19 cellular contexts compared by ENCODE assay signal in the genomic region with DNA sequence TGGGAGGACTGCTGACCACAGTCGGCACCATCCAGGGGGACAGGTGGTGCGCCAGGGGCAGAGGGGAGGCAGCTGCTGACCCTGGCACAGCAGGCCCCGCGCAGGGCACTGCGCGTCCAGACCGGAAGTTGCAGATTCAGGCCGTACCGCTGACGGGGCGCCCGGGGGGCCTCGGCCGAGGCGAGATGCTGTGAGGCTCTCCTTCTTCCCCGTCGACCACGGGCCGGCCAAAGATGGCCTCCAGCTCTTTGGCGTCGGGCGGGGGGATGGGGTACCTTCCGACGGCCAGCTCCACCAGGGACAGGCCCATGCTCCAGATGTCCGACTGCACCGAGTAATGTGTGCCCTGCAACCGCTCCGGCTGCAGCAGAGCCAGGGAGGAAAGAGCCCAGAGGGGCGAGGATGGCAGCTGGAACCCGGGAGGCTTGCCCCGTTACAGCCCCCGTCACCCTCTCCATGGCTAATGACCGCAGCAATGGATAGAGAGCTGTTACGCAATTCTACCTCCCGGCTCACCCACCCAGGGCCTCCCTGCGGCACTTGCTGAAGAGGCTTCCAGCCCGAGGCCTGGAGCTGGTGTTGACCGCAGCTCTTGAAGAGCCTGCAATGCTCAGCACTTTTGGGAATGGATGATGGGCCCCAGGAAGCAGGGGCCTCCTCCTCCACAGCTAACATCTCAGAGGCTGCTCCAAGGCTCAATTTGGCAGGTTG. TPM values are rescaled to one million over a fixed set of nuclear protein-coding genes. Genes with fewer than 3 reads are reported as not detected.
"Had no signal": no experiment of that assay in that cellular context is flagged by ENCODE, and none has a peak within 500 bp of the region (broad histone marks: within the 10 kb centered on the region; RNA-seq: fewer than 3 reads in every experiment).

No MANE protein-coding gene starts in this region.

- H3K4me3 ChIP-seq: esophagus muscularis mucosa, neural progenitor cell, right lobe of liver had no signal

- DNase-seq: activated B cell treated with CpG ODN at 0.5 μM for 24 hours; activated CD4-positive, alpha-beta T cell treated with anti-CD3 and anti-CD28 coated beads, Interleukin-2, amount 10 ng/mL, durations not matched to agents 24 days and 14 days; activated CD8-positive, alpha-beta memory T cell treated with anti-CD3 and anti-CD28 coated beads, Interleukin-2, amount 50 U/mL, for 48 hours; activated gamma-delta T cell; activated T-cell treated with anti-CD3 and anti-CD28 coated beads, Interleukin-2, amount 50 U/mL, for 72 hours; amniotic stem cell; immature natural killer cell; left cardiac atrium; naive B cell; stimulated activated naive CD8-positive, alpha-beta T cell treated with anti-CD3 and anti-CD28 coated beads, Interleukin-15, amount 100 ng/mL, for 72 hours had no signal

- ATAC-seq: activated naive CD4-positive, alpha-beta T cell treated with anti-CD3 and anti-CD28 coated beads, Interleukin-2, amount 50 U/mL, for 72 hours; activated T-cell treated with anti-CD3 and anti-CD28 coated beads, Interleukin-2, amount 50 U/mL, for 72 hours; right lobe of liver; stimulated activated naive CD8-positive, alpha-beta T cell treated with anti-CD3 and anti-CD28 coated beads, Interleukin-15, amount 100 ng/mL, for 72 hours had no signal

- H3K27me3 ChIP-seq: esophagus muscularis mucosa, neural progenitor cell, right lobe of liver had no signal

- H3K9me3 ChIP-seq: esophagus muscularis mucosa, right lobe of liver had no signal

- H3K27ac ChIP-seq: esophagus muscularis mucosa, neural progenitor cell, right lobe of liver had no signal

- H3K4me1 ChIP-seq: neural progenitor cell had no signal

- H3K36me3 ChIP-seq: neural progenitor cell had no signal

RNA-seq across cellular contexts. Expression of a gene that starts 54.2 kb away (rescaled TPM):
- total RNA-seq: activated B cell treated with CpG ODN at 0.5 μM for 24 hours; activated CD4-positive, alpha-beta T cell treated with anti-CD3 and anti-CD28 coated beads, Interleukin-2, amount 10 ng/mL, durations not matched to agents 24 days and 14 days; cardiac septum; esophagus muscularis mucosa; fibroblast of villous mesenchyme; left cardiac atrium; osteocyte; pulmonary artery endothelial cell; temporal lobe had no signal
- polyA plus RNA-seq: immature natural killer cell had no signal
